In the genomic region with DNA sequence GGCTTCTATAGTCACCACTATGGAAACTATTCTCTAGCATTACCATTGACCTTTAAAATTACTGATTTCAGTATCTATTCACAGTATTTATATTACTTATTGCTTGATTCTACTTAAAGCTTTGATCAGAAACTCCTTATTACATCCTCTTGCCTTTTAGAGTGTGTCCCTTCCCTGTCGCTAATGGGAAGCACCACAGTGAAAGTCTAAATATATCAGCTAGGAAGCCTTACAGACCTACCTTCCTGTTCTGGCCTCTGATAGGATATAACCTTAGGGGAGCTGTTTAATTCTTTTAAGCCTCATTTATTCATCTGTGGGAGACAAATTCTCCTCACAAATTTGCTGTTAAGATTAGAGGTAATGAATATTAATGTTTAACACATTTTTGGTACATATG, we compare ENCODE assay signal across 20 cellular contexts.
A peak's percentile ranks its signal among the peaks of the same experiment; 100 is the strongest.
DNase-seq lines count a peak whose midpoint lies in the region; ATAC-seq and TF ChIP-seq lines count a peak whose summit lies in the region.
"Had no signal": no experiment of that assay in that cellular context is flagged by ENCODE, and none has a peak within 500 bp of the region (broad histone marks: within the 10 kb centered on the region; RNA-seq: fewer than 3 reads in every experiment).

No MANE protein-coding gene starts in this region.

- H3K4me3 Mint-ChIP-seq in CD14-positive monocyte = no peak overlapping the region
- H3K4me3 Mint-ChIP-seq: CD4-positive, alpha-beta T cell; CD8-positive, alpha-beta T cell had no signal

- WGBS in heart right ventricle, 2 donors = 49 to 72% methylated on average over 1 of the region's 1 CpG

- no peak for TF ChIP-seq CTCF in heart right ventricle (IDR thresholded peaks at IDR 0.05)
- no peak for TF ChIP-seq CTCF in CD14-positive monocyte (IDR thresholded peaks at IDR 0.05)

- in situ Hi-C loops in G401 (cut with HindIII; ENCODE audit: low sequenced_read_pairs) = no loop called here

- ATAC-seq in heart right ventricle = no peak
- ATAC-seq: CD8-positive, alpha-beta T cell had no signal

- H3K27ac ChIP-seq in heart right ventricle = no peak overlapping the region
- H3K27ac ChIP-seq: BLaER1 had no signal

- peak; percentile 77 for DNase-seq in G401 (ENCODE audit: low spot score)
- peak; percentile 16 for DNase-seq in NCI-H69 (lab: John Stamatoyannopoulos, UW)
- peak; percentile 73 for DNase-seq in cerebellar cortex (ENCODE audit: low spot score)
- DNase-seq in heart right ventricle = no peak
- DNase-seq in CD14-positive monocyte (ENCODE audit: low spot score) = no peak
- DNase-seq in head of caudate nucleus = no peak
- DNase-seq: 8988T; ACHN; BE2C; Caco-2; Calu3; CD4-positive, alpha-beta T cell; CD8-positive, alpha-beta T cell; DMS153; DMS53; DMS79; DND-41; EL; GF-D8 had no signal

- H3K9me3 ChIP-seq in heart right ventricle = no peaks in the 10 kb centered on the region
- H3K9me3 ChIP-seq: BE2C, BLaER1, Caco-2 had no signal

- H3K27me3 Mint-ChIP-seq in CD14-positive monocyte (ENCODE audit: low read depth in 3 of 3) = no peaks in the 10 kb centered on the region
- H3K27me3 Mint-ChIP-seq: CD4-positive, alpha-beta T cell had no signal

- H3K36me3 ChIP-seq in heart right ventricle = no peaks in the 10 kb centered on the region
- H3K36me3 ChIP-seq: BE2C, BLaER1 had no signal

- peaks cover 0 to 20% (median 0%) of the 10 kb centered on the region in 9 donors for H3K4me1 ChIP-seq in heart right ventricle
- H3K4me1 ChIP-seq: BLaER1, Caco-2 had no signal

- no peaks in the 10 kb centered on the region for H3K27me3 ChIP-seq in heart right ventricle
- H3K27me3 ChIP-seq: BE2C, BLaER1 had no signal

- peaks cover 0 to 1% (median 0%) of the 10 kb centered on the region in 7 donors for H3K9me3 Mint-ChIP-seq in CD14-positive monocyte
- H3K9me3 Mint-ChIP-seq: CD4-positive, alpha-beta T cell; CD8-positive, alpha-beta T cell had no signal

- peaks cover 11% of the 10 kb centered on the region for H3K4me1 Mint-ChIP-seq in CD14-positive monocyte

- no peak overlapping the region for H3K27ac Mint-ChIP-seq in CD14-positive monocyte
- H3K27ac Mint-ChIP-seq: CD4-positive, alpha-beta T cell; CD8-positive, alpha-beta T cell had no signal

- no peaks in the 10 kb centered on the region for H3K36me3 Mint-ChIP-seq in CD14-positive monocyte
- H3K36me3 Mint-ChIP-seq: CD8-positive, alpha-beta T cell had no signal

- intact Hi-C loops in heart right ventricle (cut with DNase I) = no loop called here
- intact Hi-C loops in CD14-positive monocyte (cut with micrococcal nuclease) = no loop called here
- intact Hi-C loops in head of caudate nucleus (cut with DNase I) = no loop called here

- H3K4me3 ChIP-seq in heart right ventricle = no peak overlapping the region
- H3K4me3 ChIP-seq: BLaER1 had no signal

Comparison
In these comparisons a context has a peak if more than half of its experiments do, and no peak if none do; other contexts are left out.
1. DNase-seq: peak in G401 (single experiment), NCI-H69 (single experiment) and cerebellar cortex (single experiment); none in heart right ventricle (0 of 2), CD14-positive monocyte (single experiment) and head of caudate nucleus (0 of 42).